In genomic region chr22:44693756-44694155, GRCh38 we compare ENCODE assay signal across 20 cellular contexts.
"Had no signal": no experiment of that assay in that cellular context is flagged by ENCODE, and none has a peak within 500 bp of the region (broad histone marks: within the 10 kb centered on the region; RNA-seq: fewer than 3 reads in every experiment).

No MANE protein-coding gene starts in this region.

- H3K27me3 ChIP-seq: body of pancreas, testis, upper lobe of right lung had no signal

- H3K4me3 ChIP-seq: body of pancreas, coronary artery, esophagus muscularis mucosa, left lung, stomach, testis, upper lobe of right lung had no signal

- H3K27ac ChIP-seq: body of pancreas, coronary artery, esophagus muscularis mucosa, left lung, stomach, testis, upper lobe of right lung had no signal

- ATAC-seq: activated T-cell treated with anti-CD3 and anti-CD28 coated beads, Interleukin-2, amount 50 U/mL, for 72 hours; body of pancreas; left lung; upper lobe of right lung had no signal

- H3K9me3 Mint-ChIP-seq: activated CD4-positive, alpha-beta T cell treated with anti-CD3 and anti-CD28 coated beads, Interleukin-2, amount 10 ng/mL, durations not matched to agents 7 days and 5 days; activated naive CD8-positive, alpha-beta T cell treated with anti-CD3 and anti-CD28 coated beads for 36 hours; activated T-cell treated with anti-CD3 and anti-CD28 coated beads, Interleukin-2, amount 50 U/mL, for 72 hours; naive B cell had no signal

- DNase-seq: activated CD4-positive, alpha-beta T cell treated with anti-CD3 and anti-CD28 coated beads, Interleukin-2, amount 10 ng/mL, durations not matched to agents 7 days and 5 days; activated CD4-positive, CD25-positive, alpha-beta regulatory T cell; activated CD8-positive, alpha-beta memory T cell treated with anti-CD3 and anti-CD28 coated beads, Interleukin-2, amount 50 U/mL, for 48 hours; activated naive CD8-positive, alpha-beta T cell treated with anti-CD3 and anti-CD28 coated beads for 36 hours; activated T-cell treated with anti-CD3 and anti-CD28 coated beads, Interleukin-2, amount 50 U/mL, for 72 hours; amygdala; body of pancreas; caudate nucleus; hippocampal formation; kidney; left lung; mammary epithelial cell; naive B cell; stimulated activated CD4-positive, alpha-beta T cell treated with anti-CD3 and anti-CD28 coated beads, Interleukin-12 subunit alpha, Interleukin-12 subunit beta, amount 100 ng/mL, for 4 hours; stimulated activated CD4-positive, alpha-beta T cell treated with anti-CD3 and anti-CD28 coated beads, Interleukin-2, amount 100 ng/mL, for 24 hours; stomach; testis; upper lobe of right lung had no signal

- H3K4me1 ChIP-seq: body of pancreas had no signal

- H3K9me3 ChIP-seq: body of pancreas, esophagus muscularis mucosa, left lung, stomach, testis, upper lobe of right lung had no signal

- H3K27ac Mint-ChIP-seq: activated CD4-positive, alpha-beta T cell treated with anti-CD3 and anti-CD28 coated beads, Interleukin-2, amount 10 ng/mL, durations not matched to agents 7 days and 5 days; activated naive CD8-positive, alpha-beta T cell treated with anti-CD3 and anti-CD28 coated beads for 36 hours; activated T-cell treated with anti-CD3 and anti-CD28 coated beads, Interleukin-2, amount 50 U/mL, for 72 hours; naive B cell had no signal

- H3K36me3 ChIP-seq: esophagus muscularis mucosa, left lung, stomach, upper lobe of right lung had no signal

- H3K36me3 Mint-ChIP-seq: activated naive CD8-positive, alpha-beta T cell treated with anti-CD3 and anti-CD28 coated beads for 36 hours; naive B cell had no signal

- FAIRE-seq: kidney had no signal

- H3K4me1 Mint-ChIP-seq: activated CD4-positive, alpha-beta T cell treated with anti-CD3 and anti-CD28 coated beads, Interleukin-2, amount 10 ng/mL, durations not matched to agents 7 days and 5 days; naive B cell had no signal

- H3K4me3 Mint-ChIP-seq: activated CD4-positive, alpha-beta T cell treated with anti-CD3 and anti-CD28 coated beads, Interleukin-2, amount 10 ng/mL, durations not matched to agents 7 days and 5 days; activated naive CD8-positive, alpha-beta T cell treated with anti-CD3 and anti-CD28 coated beads for 36 hours; activated T-cell treated with anti-CD3 and anti-CD28 coated beads, Interleukin-2, amount 50 U/mL, for 72 hours; naive B cell had no signal

- H3K27me3 Mint-ChIP-seq: activated CD4-positive, alpha-beta T cell treated with anti-CD3 and anti-CD28 coated beads, Interleukin-2, amount 10 ng/mL, durations not matched to agents 7 days and 5 days; activated naive CD8-positive, alpha-beta T cell treated with anti-CD3 and anti-CD28 coated beads for 36 hours had no signal
